Comparison of ENCODE assay signal across 19 cellular contexts in the genomic region with DNA sequence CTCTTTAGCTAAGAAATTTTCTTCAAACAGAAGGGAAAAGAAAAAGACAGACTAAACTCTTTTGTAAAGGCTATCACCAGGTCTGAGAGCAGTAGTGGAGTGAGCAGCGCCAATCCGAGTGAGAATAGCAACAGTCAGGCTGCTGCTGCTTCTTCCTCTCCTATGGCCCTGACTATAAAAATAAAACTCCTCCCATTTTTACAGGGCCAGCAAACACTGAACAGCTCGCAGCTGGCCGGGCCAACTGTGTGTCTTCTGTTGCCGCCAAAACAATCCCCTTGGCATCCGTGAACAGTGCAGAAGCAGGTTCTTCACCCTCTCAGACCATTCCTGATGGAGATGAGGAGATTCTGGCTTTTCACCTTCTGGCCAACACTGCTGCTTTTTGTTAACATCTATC.
DNase-seq lines count a peak whose midpoint lies in the region; ATAC-seq and TF ChIP-seq lines count a peak whose summit lies in the region.
"Had no signal": no experiment of that assay in that cellular context is flagged by ENCODE, and none has a peak within 500 bp of the region (broad histone marks: within the 10 kb centered on the region; RNA-seq: fewer than 3 reads in every experiment).

No MANE protein-coding gene starts in this region.

- peak overlapping the region; percentile 44 for H3K27ac ChIP-seq in 22Rv1
- H3K27ac ChIP-seq in hepatocyte: no peak overlapping the region
- H3K27ac ChIP-seq: A549; BLaER1 treated with 17β-estradiol and CSF1 and Interleukin-3, amounts not matched to agents 10 nM and 100 nM; SJSA1 had no signal

- H3K27me3 ChIP-seq in hepatocyte: no peaks in the 10 kb centered on the region
- H3K27me3 ChIP-seq: BLaER1 treated with 17β-estradiol and CSF1 and Interleukin-3, amounts not matched to agents 10 nM and 100 nM; SJSA1 had no signal

- H3K36me3 ChIP-seq in hepatocyte (replicated peaks; ENCODE audit: insufficient read depth, low read depth): no peaks in the 10 kb centered on the region
- H3K36me3 ChIP-seq: BLaER1 treated with 17β-estradiol and CSF1 and Interleukin-3, amounts not matched to agents 10 nM and 100 nM; SJSA1 had no signal

- WGBS in hepatocyte (ENCODE audit: low lambda C conversion rate, missing lambda C conversion rate): 64% methylated on average over 6 of the region's 6 CpGs

- no peak overlapping the region for H2AFZ ChIP-seq in hepatocyte

- intact Hi-C loops in Right ventricle myocardium inferior (cut with DNase I): no loop called here

- ATAC-seq in Right ventricle myocardium inferior: no peak
- ATAC-seq: A549 had no signal

- H3K4me1 ChIP-seq in hepatocyte (ENCODE audit: insufficient read depth): no peaks in the 10 kb centered on the region
- H3K4me1 ChIP-seq: A549; BLaER1 treated with 17β-estradiol and CSF1 and Interleukin-3, amounts not matched to agents 10 nM and 100 nM; SJSA1 had no signal

- H3K9me2 ChIP-seq in hepatocyte (replicated peaks; ENCODE audit: insufficient read depth): no peaks in the 10 kb centered on the region

- DNase-seq in DMS53 treated with DMSO at 0.1 percent for 48 hours (lab: John Stamatoyannopoulos, UW; ENCODE audit: unreplicated experiment) (peak; percentile 37), NCI-H2196 (lab: John Stamatoyannopoulos, UW; ENCODE audit: unreplicated experiment) (peak; percentile 37), hepatocyte (ENCODE audit: low spot score) (peak; percentile 13), Right ventricle myocardium inferior (ENCODE audit: missing footprints) (no peak)
- DNase-seq in stimulated activated CD4-positive, alpha-beta T cell treated with anti-CD3 and anti-CD28 coated beads, Interleukin-2, amount 100 ng/mL, for 48 hours: no peak
- DNase-seq in stimulated activated naive CD4-positive, alpha-beta T cell treated with Interleukin-2 at 50 U/mL for 16 hours (lab: John Stamatoyannopoulos, UW): no peak
- DNase-seq: CD8-positive, alpha-beta memory T cell; H7; IMR-90; Kasumi-1; NCI-H1417 treated with DMSO at 0.1 percent for 48 hours; NCI-H1930; NCI-H526; RPMI8226; SW 1271 had no signal

- no peak overlapping the region for H3K4me3 ChIP-seq in hepatocyte
- H3K4me3 ChIP-seq: A549; BLaER1 treated with 17β-estradiol and CSF1 and Interleukin-3, amounts not matched to agents 10 nM and 100 nM; SJSA1 had no signal

- H4K20me1 ChIP-seq in hepatocyte (ENCODE audit: insufficient read depth, poor library complexity, severe bottlenecking): no peaks in the 10 kb centered on the region
- H4K20me1 ChIP-seq: BLaER1 treated with 17β-estradiol and CSF1 and Interleukin-3, amounts not matched to agents 10 nM and 100 nM had no signal

- H3K4me2 ChIP-seq in hepatocyte: no peak overlapping the region
- H3K4me2 ChIP-seq: A549; BLaER1 treated with 17β-estradiol and CSF1 and Interleukin-3, amounts not matched to agents 10 nM and 100 nM had no signal

- no peak for TF ChIP-seq CTCF in 22Rv1 (IDR thresholded peaks at IDR 0.05)
- TF ChIP-seq CTCF in hepatocyte (IDR thresholded peaks at IDR 0.05; ENCODE audit: poor library complexity): no peak

- H3K9me3 ChIP-seq in hepatocyte (ENCODE audit: low read depth): no peaks in the 10 kb centered on the region
- H3K9me3 ChIP-seq: A549; BLaER1 treated with 17β-estradiol and CSF1 and Interleukin-3, amounts not matched to agents 10 nM and 100 nM had no signal

- H3K79me2 ChIP-seq in hepatocyte: no peaks in the 10 kb centered on the region

Comparison
In these comparisons a context has a peak if more than half of its experiments do, and no peak if none do; other contexts are left out.
1. DNase-seq: peak in DMS53 treated with DMSO at 0.1 percent for 48 hours (single experiment), NCI-H2196 (single experiment) and hepatocyte (single experiment); none in stimulated activated CD4-positive, alpha-beta T cell treated with anti-CD3 and anti-CD28 coated beads, Interleukin-2, amount 100 ng/mL, for 48 hours (0 of 2), Right ventricle myocardium inferior (single experiment) and stimulated activated naive CD4-positive, alpha-beta T cell treated with Interleukin-2 at 50 U/mL for 16 hours (single experiment).